ENCODE assay signal across 8 cellular contexts in genomic region chr9:78296893-78297671, GRCh38. TPM values are rescaled to one million over a fixed set of nuclear protein-coding genes. Genes with fewer than 3 reads are reported as not detected.
DNase-seq lines count a peak whose midpoint lies in the region; ATAC-seq and TF ChIP-seq lines count a peak whose summit lies in the region.

Gene PSAT1, plus strand, starts transcription at chr9:78297125. Its CDS starts 86 bp downstream, at chr9:78297211.

- POLR2A ChIA-PET in GM10248 (lab: Yijun Ruan, JAX) = interaction anchor here (0.5 kb wide), 1 partner anchor 61 kb away, joined by 10 read pairs; no protein-coding TSS in a partner anchor
- POLR2A ChIA-PET in SK-N-SH (lab: Yijun Ruan, JAX) = interaction anchor here (0.6 to 3.1 kb wide), 20 partner anchors 8 to 400 kb away, joined by 3 to 23 read pairs (median 4); partner anchors contain the start of gene CEP78

- TF ChIP-seq RAD21 in SK-N-SH (IDR thresholded peaks at IDR 0.05; ENCODE audit: low read length) = 0 out of 2 replicates have a peak, but pooled peaks have one; percentile 2

- peak; percentile 98 for ATAC-seq in HG02588 (IDR thresholded peaks at IDR 0.05; ENCODE audit: unreplicated experiment)
- ATAC-seq in omental fat pad (ENCODE audit: low FRiP score) = peak; percentile 95

- TF ChIP-seq CTCF in GM10248 (IDR thresholded peaks at IDR 0.05; ENCODE audit: control extremely low read depth, extremely low read depth, low read depth, missing control alignments) = no peak
- TF ChIP-seq CTCF in SK-N-SH (IDR thresholded peaks at IDR 0.05) = peak; percentile 17; the same call in 1 of the 2 replicates
- no peak for TF ChIP-seq CTCF in omental fat pad (IDR thresholded peaks at IDR 0.05)
- TF ChIP-seq CTCF in testis (IDR thresholded peaks at IDR 0.05) = no peak

- CTCF ChIA-PET in GM10248 (lab: Yijun Ruan, JAX) (interaction anchor here (0.7 to 3.6 kb wide), 4 partner anchors 13 to 23 kb away, joined by 3 to 11 read pairs (median 5); no protein-coding TSS in a partner anchor), SK-N-SH (lab: Yijun Ruan, JAX) (interaction anchor here (0.7 to 3.5 kb wide), 14 partner anchors 10 to 74 kb away, joined by 3 to 9 read pairs (median 3); no protein-coding TSS in a partner anchor)

- no peaks in the 10 kb centered on the region for H3K27me3 ChIP-seq in SK-N-SH (ENCODE audit: insufficient read depth)
- H3K27me3 ChIP-seq in testis = no peaks in the 10 kb centered on the region

- H3K27ac ChIP-seq in SK-N-SH (ENCODE audit: low read depth in 2 of 2, low read length in 1 of 2) (peak within 1 kb of the TSS; percentile 55 to 95), testis (peak within 1 kb of the TSS; percentile 23 to 48)

- peak within 1 kb of the TSS; percentile 95 for H2AFZ ChIP-seq in SK-N-SH (ENCODE audit: low read depth)

- TF ChIP-seq POLR2A in testis (IDR thresholded peaks at IDR 0.05) = no peak

- H3K4me2 ChIP-seq in SK-N-SH = peak within 1 kb of the TSS; percentile 87

- no peak; a peak in 1 of 4 replicates for TF ChIP-seq EP300 in SK-N-SH (IDR thresholded peaks at IDR 0.05; ENCODE audit: borderline replicate concordance in 1 of 2, low read depth in 1 of 2, low read length in 1 of 2)

- H3K4me1 ChIP-seq in SK-N-SH (ENCODE audit: control insufficient read depth in 1 of 2, insufficient read depth in 2 of 2, low read depth in 1 of 2, low read length in 1 of 2) = peaks cover 4 to 14% of the 10 kb centered on the region in 2 experiments; a peak in 2 of 4 replicates
- peaks cover 10% of the 10 kb centered on the region for H3K4me1 ChIP-seq in testis

- no peaks in the 10 kb centered on the region for H3K9me2 ChIP-seq in SK-N-SH

- peaks cover 5% of the 10 kb centered on the region for H3K79me2 ChIP-seq in SK-N-SH (ENCODE audit: insufficient read depth)

- H3K4me3 ChIP-seq in SK-N-SH (ENCODE audit: low read depth in 2 of 2, low read length in 1 of 2) (peak within 1 kb of the TSS; percentile 92 to 93), testis (peak within 1 kb of the TSS; percentile 63 to 65)

- no peaks in the 10 kb centered on the region for H3F3A ChIP-seq in SK-N-SH (replicated peaks; ENCODE audit: insufficient read depth)

- H3K9me3 ChIP-seq in SK-N-SH (no peaks in the 10 kb centered on the region), testis (no peaks in the 10 kb centered on the region)

- peak within 1 kb of the TSS; percentile 70 for H3K9ac ChIP-seq in SK-N-SH

- WGBS in SK-N-SH (ENCODE audit: low lambda C conversion rate) = 0% methylated on average over 12 of the region's 76 CpGs
- WGBS in testis, 2 donors = 1% methylated on average over 73 of the region's 76 CpGs; no CpG with 5 or more reads in 1 of the 2 donors

- no peaks in the 10 kb centered on the region for H4K20me1 ChIP-seq in SK-N-SH (ENCODE audit: insufficient read depth)

- H3K36me3 ChIP-seq in SK-N-SH (replicated peaks in 1 of 2; ENCODE audit: control insufficient read depth in 1 of 2, insufficient read depth in 2 of 2, low read length in 1 of 2) = peaks cover 11 to 16% of the 10 kb centered on the region in 2 experiments
- no peaks in the 10 kb centered on the region for H3K36me3 ChIP-seq in testis (ENCODE audit: low read depth, missing control alignments)

- intact Hi-C loops in testis (cut with DNase I; ENCODE audit: low total_unique reads) = no loop called here

- DNase-seq in GM10248 (ENCODE audit: extremely low spot score) (peak; percentile 96), NCI-H1092 (lab: John Stamatoyannopoulos, UW) (peak; percentile 95), SK-N-SH (peak; percentile 98), glomerular visceral epithelial cell (ENCODE audit: extremely low spot score) (peak; percentile 96), omental fat pad (ENCODE audit: low spot score) (peak; percentile 28), testis (peak; percentile 92)
- peak; percentile 93 for DNase-seq in activated naive CD4-positive, alpha-beta T cell treated with anti-CD3 and anti-CD28 coated beads, Interleukin-2, amount 50 U/mL, for 16 hours

TF ChIP-seq in SK-N-SH, 30 proteins besides CTCF, POLR2A, EP300 and RAD21 (continues in another document):
- TF ChIP-seq, protein P1, sequence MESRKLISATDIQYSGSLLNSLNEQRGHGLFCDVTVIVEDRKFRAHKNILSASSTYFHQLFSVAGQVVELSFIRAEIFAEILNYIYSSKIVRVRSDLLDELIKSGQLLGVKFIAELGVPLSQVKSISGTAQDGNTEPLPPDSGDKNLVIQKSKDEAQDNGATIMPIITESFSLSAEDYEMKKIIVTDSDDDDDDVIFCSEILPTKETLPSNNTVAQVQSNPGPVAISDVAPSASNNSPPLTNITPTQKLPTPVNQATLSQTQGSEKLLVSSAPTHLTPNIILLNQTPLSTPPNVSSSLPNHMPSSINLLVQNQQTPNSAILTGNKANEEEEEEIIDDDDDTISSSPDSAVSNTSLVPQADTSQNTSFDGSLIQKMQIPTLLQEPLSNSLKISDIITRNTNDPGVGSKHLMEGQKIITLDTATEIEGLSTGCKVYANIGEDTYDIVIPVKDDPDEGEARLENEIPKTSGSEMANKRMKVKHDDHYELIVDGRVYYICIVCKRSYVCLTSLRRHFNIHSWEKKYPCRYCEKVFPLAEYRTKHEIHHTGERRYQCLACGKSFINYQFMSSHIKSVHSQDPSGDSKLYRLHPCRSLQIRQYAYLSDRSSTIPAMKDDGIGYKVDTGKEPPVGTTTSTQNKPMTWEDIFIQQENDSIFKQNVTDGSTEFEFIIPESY (IDR thresholded peaks at IDR 0.05; ENCODE audit: borderline replicate concordance, low read depth) = 0 out of 2 replicates have a peak, but pooled peaks have one; percentile 48
- TF ChIP-seq MXI1 (IDR thresholded peaks at IDR 0.05; ENCODE audit: low read depth, low read length) (peak; percentile 68), SMC3 (IDR thresholded peaks at IDR 0.05; ENCODE audit: low read depth, low read length) (no peak), EZH2phosphoT487 (IDR thresholded peaks at IDR 0.05; ENCODE audit: borderline replicate concordance, low read depth) (no peak), MAX (IDR thresholded peaks at IDR 0.05; ENCODE audit: low read depth) (peak; percentile 45), NRF1 (IDR thresholded peaks at IDR 0.05; ENCODE audit: low read depth, low read length) (peak; percentile 50), TEAD4 (IDR thresholded peaks at IDR 0.05; ENCODE audit: borderline replicate concordance, insufficient read depth) (no peak), MEF2A (IDR thresholded peaks at IDR 0.05; ENCODE audit: borderline replicate concordance, low read depth) (no peak), JUND (IDR thresholded peaks at IDR 0.05) (no peak), CHD2 (IDR thresholded peaks at IDR 0.05; ENCODE audit: low read length, partially characterized antibody) (peak; percentile 95), PBX3 (IDR thresholded peaks at IDR 0.05) (no peak), SIN3A (IDR thresholded peaks at IDR 0.05; ENCODE audit: borderline replicate concordance, low read depth, low read length) (peak; percentile 27; the same call in 1 of the 2 replicates), POLR2AphosphoS5 (IDR thresholded peaks at IDR 0.05; ENCODE audit: low read depth, low read length) (peak; percentile 78), YY1 (IDR thresholded peaks at IDR 0.05; ENCODE audit: low read depth) (peak; percentile 40; the same call in 1 of the 2 replicates), GATA2 (CRISPR knock-in tag; IDR thresholded peaks at IDR 0.05) (no peak), RXRA (IDR thresholded peaks at IDR 0.05; ENCODE audit: borderline replicate concordance, low read depth) (no peak), RFX5 (IDR thresholded peaks at IDR 0.05; ENCODE audit: low read length) (peak; percentile 92), FOSL2 (IDR thresholded peaks at IDR 0.05; ENCODE audit: borderline replicate concordance, low read depth) (peak; percentile 25; the same call in 1 of the 2 replicates)

RNA-seq across cellular contexts. Expression of gene PSAT1, which starts in this region (rescaled TPM):
- polyA plus RNA-seq in SK-N-SH (2012; rRNA removed) = 37.0 and 52.4 TPM in 2 replicates
- 48.1 and 52.2 TPM in 2 replicates for polyA plus RNA-seq in SK-N-SH (2012; cell fraction: cytosol; rRNA removed)
- 18.5 and 43.2 TPM in 2 replicates for polyA plus RNA-seq in SK-N-SH (2012; cell fraction: nucleus; rRNA removed)
- total RNA-seq in omental fat pad = 10 to 100 TPM in 1 of 4 donors, 1 to 10 TPM in 3; 3.0 to 36.2 (median 4.9) TPM
- total RNA-seq in testis = 10 to 100 TPM; 39.9 to 44.8 TPM
- polyA plus RNA-seq in testis (ENCODE audit: insufficient read depth, low read depth, low replicate concordance) = 29.6 TPM

Comparison
In these comparisons a context has a peak if more than half of its experiments do, and no peak if none do; other contexts are left out.
1. Peak in every context shown above with its lines: DNase-seq, ATAC-seq, H3K4me3 ChIP-seq and H3K27ac ChIP-seq.
2. DNase-seq: peak in every context shown above with its lines; median percentile 98 in SK-N-SH; 96 in GM10248; 96 in glomerular visceral epithelial cell; 95 in NCI-H1092; 93 in activated naive CD4-positive, alpha-beta T cell treated with anti-CD3 and anti-CD28 coated beads, Interleukin-2, amount 50 U/mL, for 16 hours; 92 in testis; 28 in omental fat pad.